In genomic region chr12:57111046-57111698, GRCh38 we compare ENCODE assay signal across 8 cellular contexts. TPM values are rescaled to one million over a fixed set of nuclear protein-coding genes. Genes with fewer than 3 reads are reported as not detected.
DNase-seq lines count a peak whose midpoint lies in the region; ATAC-seq and TF ChIP-seq lines count a peak whose summit lies in the region.

Gene STAT6 (minus strand): TSS chr12:57111362. CDS start chr12:57108278, 3,084 bp downstream.

- peaks cover 6 to 41% (median 40%) of the 10 kb centered on the region in 11 experiments; a peak in 21 of 22 replicates for H4K20me1 ChIP-seq in BLaER1 treated with 17β-estradiol and CSF1 and Interleukin-3, amounts not matched to agents 10 nM and 100 nM

- peak within 1 kb of the TSS; percentile 78 to 99 (median 90) for H3K4me3 ChIP-seq in BLaER1 treated with 17β-estradiol and CSF1 and Interleukin-3, amounts not matched to agents 10 nM and 100 nM
- peak within 1 kb of the TSS; percentile 56 to 84 (median 77) for H3K4me3 ChIP-seq in heart right ventricle

- intact Hi-C loops in heart right ventricle (cut with DNase I) = loop anchor here in 8 of 10 donors (1.0 to 10.0 kb wide), 9 partner anchors 20 to 354 kb away; partner anchors contain the start of genes ZBTB39 (in 4 of the 8), HSD17B6 (in 1 of the 8), NAB2 (in 1 of the 8) and TAC3 (in 1 of the 8)

- H3K9me3 ChIP-seq in BLaER1 treated with 17β-estradiol and CSF1 and Interleukin-3, amounts not matched to agents 10 nM and 100 nM (replicated peaks in 1 of 11) = no peaks in the 10 kb centered on the region
- H3K9me3 ChIP-seq in heart right ventricle = no peaks in the 10 kb centered on the region

- no peaks in the 10 kb centered on the region for H3K27me3 ChIP-seq in BLaER1 treated with 17β-estradiol and CSF1 and Interleukin-3, amounts not matched to agents 10 nM and 100 nM
- no peaks in the 10 kb centered on the region for H3K27me3 ChIP-seq in heart right ventricle

- 3 to 19% methylated on average over 12 to 13 of the region's 13 CpGs for WGBS in heart right ventricle, 2 donors

- peak within 1 kb of the TSS; percentile 94 to 100 (median 97) for H3K9ac ChIP-seq in BLaER1 treated with 17β-estradiol and CSF1 and Interleukin-3, amounts not matched to agents 10 nM and 100 nM

- DNase-seq in HK-2 (ENCODE audit: unreplicated experiment) = peak; percentile 80
- peak; percentile 59 for DNase-seq in SKM-1 treated with dmso at 0.1 percent for 144 hours (lab: John Stamatoyannopoulos, UW; ENCODE audit: unreplicated experiment)
- DNase-seq in activated naive CD8-positive, alpha-beta T cell treated with anti-CD3 and anti-CD28 coated beads, Interleukin-2, amount 50 U/mL, for 16 hours (ENCODE audit: low read depth, low spot score) = peak; percentile 59
- DNase-seq in heart right ventricle = peak; percentile 75 to 89
- DNase-seq in putamen (ENCODE audit: low spot score) = peak; percentile 68
- DNase-seq in SHP77 treated with DMSO at 0.1 percent for 48 hours (lab: John Stamatoyannopoulos, UW) = no peak

- peak within 1 kb of the TSS; percentile 93 to 100 (median 96) for H3K4me2 ChIP-seq in BLaER1 treated with 17β-estradiol and CSF1 and Interleukin-3, amounts not matched to agents 10 nM and 100 nM

- peaks cover 21 to 33% (median 27%) of the 10 kb centered on the region in 11 experiments for H3K36me3 ChIP-seq in BLaER1 treated with 17β-estradiol and CSF1 and Interleukin-3, amounts not matched to agents 10 nM and 100 nM
- H3K36me3 ChIP-seq in heart right ventricle = peaks cover 0 to 32% (median 12%) of the 10 kb centered on the region in 9 donors

- no peak for TF ChIP-seq CTCF in heart right ventricle (IDR thresholded peaks at IDR 0.05)

- H3K4me1 ChIP-seq in BLaER1 treated with 17β-estradiol and CSF1 and Interleukin-3, amounts not matched to agents 10 nM and 100 nM = peaks cover 35 to 64% (median 55%) of the 10 kb centered on the region in 10 experiments
- peaks cover 0 to 47% (median 31%) of the 10 kb centered on the region in 9 donors for H3K4me1 ChIP-seq in heart right ventricle

- H3K27ac ChIP-seq in BLaER1 treated with 17β-estradiol and CSF1 and Interleukin-3, amounts not matched to agents 10 nM and 100 nM = peak within 1 kb of the TSS; percentile 98 to 100 (median 98)
- H3K27ac ChIP-seq in heart right ventricle = peak within 1 kb of the TSS; percentile 96 to 99 (median 98)

- ATAC-seq in GM19351 (IDR thresholded peaks at IDR 0.05; ENCODE audit: unreplicated experiment) = peak; percentile 67
- peak; percentile 73 to 88 (median 82) for ATAC-seq in heart right ventricle

RNA-seq across cellular contexts. Expression of gene STAT6, which starts in this region (rescaled TPM):
- total RNA-seq in heart right ventricle = 10 to 100 TPM; 23.3 to 72.3 (median 38.0) TPM
- 10 to 100 TPM; 36.0 to 77.8 TPM for polyA plus RNA-seq in heart right ventricle
